ENCODE assay signal across 17 cellular contexts in genomic region chr2:137178955-137179377, GRCh38.
DNase-seq lines count a peak whose midpoint lies in the region; ATAC-seq and TF ChIP-seq lines count a peak whose summit lies in the region.
"Had no signal": no experiment of that assay in that cellular context is flagged by ENCODE, and none has a peak within 500 bp of the region (broad histone marks: within the 10 kb centered on the region; RNA-seq: fewer than 3 reads in every experiment).

No MANE protein-coding gene starts in this region.

- CTCF ChIA-PET in HEK293T (lab: Yijun Ruan, JAX): no interaction called here

- peak; percentile 65 for ATAC-seq in GM18511 (IDR thresholded peaks at IDR 0.05; ENCODE audit: unreplicated experiment)
- no peak for ATAC-seq in GM19467 (IDR thresholded peaks at IDR 0.05; ENCODE audit: unreplicated experiment)
- ATAC-seq: activated naive CD8-positive, alpha-beta T cell treated with anti-CD3 and anti-CD28 coated beads, Interleukin-2, amount 50 U/mL, for 24 hours; K562; left cardiac atrium had no signal

- no peaks in the 10 kb centered on the region for H3K27me3 Mint-ChIP-seq in dendritic cell treated with granulocyte-macrophage colony-stimulating factor and Interleukin-4, amounts not matched to agents 40 ng/mL and 50 ng/mL, for 4 days
- H3K27me3 Mint-ChIP-seq: activated naive CD8-positive, alpha-beta T cell treated with anti-CD3 and anti-CD28 coated beads, Interleukin-2, amount 50 U/mL, for 24 hours had no signal

- POLR2A ChIA-PET in HEK293T (lab: Yijun Ruan, JAX): no interaction called here

- H3K9me3 Mint-ChIP-seq in dendritic cell treated with granulocyte-macrophage colony-stimulating factor and Interleukin-4, amounts not matched to agents 40 ng/mL and 50 ng/mL, for 4 days: no peaks in the 10 kb centered on the region
- H3K9me3 Mint-ChIP-seq: activated naive CD8-positive, alpha-beta T cell treated with anti-CD3 and anti-CD28 coated beads, Interleukin-2, amount 50 U/mL, for 24 hours; endodermal cell; T-helper 1 cell treated with Interleukin-12 subunit alpha and Interleukin-12 subunit beta and Interleukin-4 antibody, amounts not matched to agents 30 μg/mL and 1 μg/mL, for 36 hours had no signal

- no peaks in the 10 kb centered on the region for H3K36me3 Mint-ChIP-seq in dendritic cell treated with granulocyte-macrophage colony-stimulating factor and Interleukin-4, amounts not matched to agents 40 ng/mL and 50 ng/mL, for 4 days (ENCODE audit: low read depth)

- H3K4me3 ChIP-seq in skeletal muscle cell (ENCODE audit: low read depth, low read length) (no peak overlapping the region), MG63 (no peak overlapping the region)
- H3K4me3 ChIP-seq: K562, pancreas, stomach had no signal

- peaks cover 15% of the 10 kb centered on the region for H3K4me1 Mint-ChIP-seq in dendritic cell treated with granulocyte-macrophage colony-stimulating factor and Interleukin-4, amounts not matched to agents 40 ng/mL and 50 ng/mL, for 4 days (ENCODE audit: low read depth)
- H3K4me1 Mint-ChIP-seq: activated naive CD8-positive, alpha-beta T cell treated with anti-CD3 and anti-CD28 coated beads, Interleukin-2, amount 50 U/mL, for 24 hours; endodermal cell had no signal

- H3K27ac Mint-ChIP-seq in dendritic cell treated with granulocyte-macrophage colony-stimulating factor and Interleukin-4, amounts not matched to agents 40 ng/mL and 50 ng/mL, for 4 days: peak overlapping the region; percentile 63
- H3K27ac Mint-ChIP-seq: activated naive CD8-positive, alpha-beta T cell treated with anti-CD3 and anti-CD28 coated beads, Interleukin-2, amount 50 U/mL, for 24 hours; endodermal cell; T-helper 1 cell treated with Interleukin-12 subunit alpha and Interleukin-12 subunit beta and Interleukin-4 antibody, amounts not matched to agents 30 μg/mL and 1 μg/mL, for 36 hours had no signal

- H3K9me3 ChIP-seq in MG63: no peaks in the 10 kb centered on the region
- H3K9me3 ChIP-seq: pancreas, stomach had no signal

- no peak overlapping the region for H3K4me3 Mint-ChIP-seq in dendritic cell treated with granulocyte-macrophage colony-stimulating factor and Interleukin-4, amounts not matched to agents 40 ng/mL and 50 ng/mL, for 4 days
- H3K4me3 Mint-ChIP-seq: activated naive CD8-positive, alpha-beta T cell treated with anti-CD3 and anti-CD28 coated beads, Interleukin-2, amount 50 U/mL, for 24 hours; endodermal cell; T-helper 1 cell treated with Interleukin-12 subunit alpha and Interleukin-12 subunit beta and Interleukin-4 antibody, amounts not matched to agents 30 μg/mL and 1 μg/mL, for 36 hours had no signal

- intact Hi-C loops in dendritic cell treated with granulocyte-macrophage colony-stimulating factor and Interleukin-4, amounts not matched to agents 40 ng/mL and 50 ng/mL, for 4 days (cut with micrococcal nuclease): no loop called here

- H3K36me3 ChIP-seq in MG63: no peaks in the 10 kb centered on the region
- H3K36me3 ChIP-seq: pancreas, stomach had no signal

- H3K27me3 ChIP-seq in MG63: no peaks in the 10 kb centered on the region
- H3K27me3 ChIP-seq: pancreas, stomach had no signal

- DNase-seq in NOMO-1 treated with DMSO at 0.1 percent for 48 hours (lab: John Stamatoyannopoulos, UW; ENCODE audit: unreplicated experiment) (peak; percentile 98), skeletal muscle cell (ENCODE audit: low read depth) (peak; percentile 75), MG63 (no peak), anterior cingulate cortex (lab: John Stamatoyannopoulos, UW) (no peak), HEK293T (ENCODE audit: extremely low spot score) (no peak)
- DNase-seq: activated naive CD8-positive, alpha-beta T cell treated with anti-CD3 and anti-CD28 coated beads, Interleukin-2, amount 50 U/mL, for 24 hours; DMS153; endodermal cell; left cardiac atrium; NCI-H510A treated with DMSO at 0.1 percent for 48 hours; pancreas; stomach had no signal

TF ChIP-seq in HEK293T, 16 proteins besides CTCF, POLR2A, EP300 and RAD21:
- no peak for TF ChIP-seq FOXA1 (IDR thresholded peaks at IDR 0.05)
- TF ChIP-seq HDGF (IDR thresholded peaks at IDR 0.05; ENCODE audit: borderline replicate concordance): no peak
- TF ChIP-seq PKNOX1 (IDR thresholded peaks at IDR 0.05): no peak
- TF ChIP-seq ZNF384 (IDR thresholded peaks at IDR 0.05): no peak
- no peak for TF ChIP-seq FOXM1 (IDR thresholded peaks at IDR 0.05; ENCODE audit: borderline replicate concordance)
- no peak for TF ChIP-seq L3MBTL2 (conservative IDR thresholded peaks at IDR 0.05)
- TF ChIP-seq BHLHE40 (IDR thresholded peaks at IDR 0.05; ENCODE audit: borderline replicate concordance): no peak
- TF ChIP-seq NFRKB (IDR thresholded peaks at IDR 0.05): no peak
- no peak for TF ChIP-seq LEF1 (IDR thresholded peaks at IDR 0.05; ENCODE audit: borderline replicate concordance)
- TF ChIP-seq FOXK2 (IDR thresholded peaks at IDR 0.05): no peak
- no peak for TF ChIP-seq SP1 (IDR thresholded peaks at IDR 0.05)
- TF ChIP-seq TARDBP (IDR thresholded peaks at IDR 0.05): no peak
- no peak for TF ChIP-seq ARNT (IDR thresholded peaks at IDR 0.05)
- TF ChIP-seq SUZ12 (IDR thresholded peaks at IDR 0.05): no peak
- no peak for TF ChIP-seq ELF4 (IDR thresholded peaks at IDR 0.05)
- no peak for TF ChIP-seq CTBP1 (IDR thresholded peaks at IDR 0.05; ENCODE audit: borderline replicate concordance)

Comparison
In these comparisons a context has a peak if more than half of its experiments do, and no peak if none do; other contexts are left out.
1. DNase-seq: peak in NOMO-1 treated with DMSO at 0.1 percent for 48 hours (single experiment) and skeletal muscle cell (single experiment); none in MG63 (single experiment), anterior cingulate cortex (0 of 58) and HEK293T (single experiment).